ENCODE assay signal across 10 cellular contexts in genomic region chr2:100786297-100786658, GRCh38. TPM values are rescaled to one million over a fixed set of nuclear protein-coding genes. Genes with fewer than 3 reads are reported as not detected.
DNase-seq lines count a peak whose midpoint lies in the region; ATAC-seq and TF ChIP-seq lines count a peak whose summit lies in the region.
"Had no signal": no experiment of that assay in that cellular context is flagged by ENCODE, and none has a peak within 500 bp of the region (broad histone marks: within the 10 kb centered on the region; RNA-seq: fewer than 3 reads in every experiment).

No MANE protein-coding gene starts in this region.

- H3K27ac Mint-ChIP-seq in activated CD8-positive, alpha-beta T cell treated with anti-CD3 and anti-CD28 coated beads for 36 hours = no peak overlapping the region
- H3K27ac Mint-ChIP-seq: activated CD4-positive, alpha-beta T cell treated with anti-CD3 and anti-CD28 coated beads, Interleukin-2, amount 10 ng/mL, durations not matched to agents 24 days and 14 days had no signal

- DNase-seq in GM03348 (ENCODE audit: low spot score) = peak; percentile 80
- peak; percentile 59 to 74 for DNase-seq in SJSA1 (ENCODE audit: low read depth in 1 of 2, low spot score in 2 of 2)
- peak; percentile 94 for DNase-seq in fibroblast of peridontal ligament (ENCODE audit: extremely low read depth)
- DNase-seq in pulmonary artery endothelial cell (ENCODE audit: low read depth, low spot score) = peak; percentile 17
- DNase-seq in NK-92 (lab: John Stamatoyannopoulos, UW; ENCODE audit: unreplicated experiment) = no peak
- no peak for DNase-seq in activated CD8-positive, alpha-beta T cell treated with anti-CD3 and anti-CD28 coated beads for 36 hours
- DNase-seq: activated CD4-positive, alpha-beta T cell treated with anti-CD3 and anti-CD28 coated beads, Interleukin-2, amount 10 ng/mL, durations not matched to agents 24 days and 14 days; NCI-H1694 had no signal

- no peaks in the 10 kb centered on the region for H3K36me3 Mint-ChIP-seq in activated CD8-positive, alpha-beta T cell treated with anti-CD3 and anti-CD28 coated beads for 36 hours (ENCODE audit: low read depth)

- H3K4me3 ChIP-seq in SJSA1 = no peak overlapping the region

- POLR2A ChIA-PET in activated CD8-positive, alpha-beta T cell treated with anti-CD3 and anti-CD28 coated beads for 36 hours (lab: Charles Lee) = no interaction called here

- H3K9me3 ChIP-seq in SJSA1 (replicated peaks) = 0 out of 2 replicates have a peak, but pooled peaks cover 2% of the 10 kb centered on the region

- ATAC-seq in GM21390 (IDR thresholded peaks at IDR 0.05; ENCODE audit: unreplicated experiment) (no peak), GM19035 (IDR thresholded peaks at IDR 0.05; ENCODE audit: unreplicated experiment) (no peak)
- no peak for ATAC-seq in activated CD8-positive, alpha-beta T cell treated with anti-CD3 and anti-CD28 coated beads for 36 hours

- H3K27ac ChIP-seq in SJSA1 = peak overlapping the region; percentile 19; the same call in 1 of the 2 replicates

- H3K4me1 Mint-ChIP-seq in activated CD8-positive, alpha-beta T cell treated with anti-CD3 and anti-CD28 coated beads for 36 hours (ENCODE audit: low read depth) = peaks cover 2% of the 10 kb centered on the region
- H3K4me1 Mint-ChIP-seq: activated CD4-positive, alpha-beta T cell treated with anti-CD3 and anti-CD28 coated beads, Interleukin-2, amount 10 ng/mL, durations not matched to agents 24 days and 14 days had no signal

- no peaks in the 10 kb centered on the region for H3K27me3 ChIP-seq in SJSA1 (replicated peaks)

- no peaks in the 10 kb centered on the region for H3K36me3 ChIP-seq in SJSA1

- no peaks in the 10 kb centered on the region for H3K27me3 Mint-ChIP-seq in activated CD8-positive, alpha-beta T cell treated with anti-CD3 and anti-CD28 coated beads for 36 hours
- H3K27me3 Mint-ChIP-seq: activated CD4-positive, alpha-beta T cell treated with anti-CD3 and anti-CD28 coated beads, Interleukin-2, amount 10 ng/mL, durations not matched to agents 24 days and 14 days had no signal

- TF ChIP-seq CTCF in activated CD8-positive, alpha-beta T cell treated with anti-CD3 and anti-CD28 coated beads for 36 hours (IDR thresholded peaks at IDR 0.05) = no peak

- intact Hi-C loops in activated CD8-positive, alpha-beta T cell treated with anti-CD3 and anti-CD28 coated beads for 36 hours (cut with micrococcal nuclease) = no loop called here

- H3K9me3 Mint-ChIP-seq in activated CD8-positive, alpha-beta T cell treated with anti-CD3 and anti-CD28 coated beads for 36 hours = peaks cover 3% of the 10 kb centered on the region

- peaks cover 15% of the 10 kb centered on the region for H3K4me1 ChIP-seq in SJSA1 (replicated peaks)

- CTCF ChIA-PET in activated CD8-positive, alpha-beta T cell treated with anti-CD3 and anti-CD28 coated beads for 36 hours (lab: Charles Lee) = no interaction called here

- no peak overlapping the region for H3K4me3 Mint-ChIP-seq in activated CD8-positive, alpha-beta T cell treated with anti-CD3 and anti-CD28 coated beads for 36 hours
- H3K4me3 Mint-ChIP-seq: activated CD4-positive, alpha-beta T cell treated with anti-CD3 and anti-CD28 coated beads, Interleukin-2, amount 10 ng/mL, durations not matched to agents 24 days and 14 days had no signal

RNA-seq across cellular contexts. Expression of gene NPAS2, which starts 33.7 kb away (rescaled TPM):
- 0.91 and 4.0 TPM in 2 replicates for total RNA-seq in SJSA1 (2014; rRNA removed; shearing (Covaris generic))
- total RNA-seq in pulmonary artery endothelial cell = 9.8 and 21.6 TPM in 2 replicates
- total RNA-seq in activated CD8-positive, alpha-beta T cell treated with anti-CD3 and anti-CD28 coated beads for 36 hours = 10 to 100 TPM; 14.4 to 15.2 TPM

Comparison
In these comparisons a context has a peak if more than half of its experiments do, and no peak if none do; other contexts are left out.
1. DNase-seq: peak in GM03348 (single experiment), SJSA1 (2 of 2), fibroblast of peridontal ligament (single experiment) and pulmonary artery endothelial cell (single experiment); none in NK-92 (single experiment) and activated CD8-positive, alpha-beta T cell treated with anti-CD3 and anti-CD28 coated beads for 36 hours (single experiment).